Comparison of ENCODE assay signal across 29 cellular contexts in genomic region chr5:94082405-94082804, GRCh38.
DNase-seq lines count a peak whose midpoint lies in the region; ATAC-seq, FAIRE-seq and TF ChIP-seq lines count a peak whose summit lies in the region.
"Had no signal": no experiment of that assay in that cellular context is flagged by ENCODE, and none has a peak within 500 bp of the region (broad histone marks: within the 10 kb centered on the region; RNA-seq: fewer than 3 reads in every experiment).

No MANE protein-coding gene starts in this region.

- peak; percentile 14 for DNase-seq in DMS53 (lab: John Stamatoyannopoulos, UW)
- DNase-seq in DMS53 treated with DMSO at 0.1 percent for 48 hours (lab: John Stamatoyannopoulos, UW; ENCODE audit: unreplicated experiment), result no peak
- DNase-seq in NCI-H510A treated with DMSO at 0.1 percent for 48 hours (lab: John Stamatoyannopoulos, UW), result peak; percentile 47
- DNase-seq in NCI-H510A (lab: John Stamatoyannopoulos, UW), result no peak
- peak; percentile 12 for DNase-seq in NCI-H146 treated with DMSO at 0.1 percent for 48 hours (lab: John Stamatoyannopoulos, UW; ENCODE audit: unreplicated experiment)
- DNase-seq in left lung, result no peak
- DNase-seq in stimulated activated CD8-positive, alpha-beta memory T cell treated with anti-CD3 and anti-CD28 coated beads, Interleukin-4, amount 100 ng/mL, for 48 hours, result no peak
- no peak for DNase-seq in GM12892 (ENCODE audit: insufficient read length)
- DNase-seq: 8988T; ACHN; BE2C; CD8-positive, alpha-beta memory T cell; DMS 273 treated with DMSO at 0.1 percent for 48 hours; EL; GDM1; GOT3; IMR-90; KG1; MG63; NCI-H187; NCI-H2171; NCI-H345; NCI-H524 treated with DMSO at 0.1 percent for 48 hours; SK-N-SH; SW 1271; T-helper 9 cell had no signal

- H3K9me3 ChIP-seq in left lung, result peaks cover 0 to 5% of the 10 kb centered on the region in 2 donors
- H3K9me3 ChIP-seq: BE2C, HAP-1, MG63, SK-N-SH had no signal

- peak; percentile 21 for ATAC-seq in left lung
- ATAC-seq: GM12878 had no signal

- no peaks in the 10 kb centered on the region for H3K36me3 ChIP-seq in left lung
- H3K36me3 ChIP-seq: BE2C, HAP-1, MG63 had no signal

- no peak for TF ChIP-seq POLR2A in GM12892 (IDR thresholded peaks at IDR 0.05; ENCODE audit: low read depth, low read length)

- H3K4me3 ChIP-seq in left lung, result no peak overlapping the region
- H3K4me3 ChIP-seq: GM12878, HAP-1, MG63 had no signal

- H3K27me3 ChIP-seq in left lung, result no peaks in the 10 kb centered on the region
- H3K27me3 ChIP-seq: BE2C, MG63 had no signal

- FAIRE-seq in GM12892 (lab: Jason Lieb, UNC), result no peak
- FAIRE-seq: GM12878, RCC 7860 had no signal

- intact Hi-C loops in left lung (cut with DNase I), result no loop called here

- no peak for TF ChIP-seq CTCF in left lung (IDR thresholded peaks at IDR 0.05)

- peaks cover 0 to 5% of the 10 kb centered on the region in 2 donors for H3K4me1 ChIP-seq in left lung
- H3K4me1 ChIP-seq: BE2C, HAP-1 had no signal

- no peak overlapping the region for H3K27ac ChIP-seq in left lung

Comparison
In these comparisons a context has a peak if more than half of its experiments do, and no peak if none do; other contexts are left out.
1. DNase-seq: peak in DMS53 (single experiment), NCI-H510A treated with DMSO at 0.1 percent for 48 hours (single experiment) and NCI-H146 treated with DMSO at 0.1 percent for 48 hours (single experiment); none in DMS53 treated with DMSO at 0.1 percent for 48 hours (single experiment), NCI-H510A (single experiment), left lung (0 of 2), stimulated activated CD8-positive, alpha-beta memory T cell treated with anti-CD3 and anti-CD28 coated beads, Interleukin-4, amount 100 ng/mL, for 48 hours (single experiment) and GM12892 (single experiment).